Comparison of ENCODE assay signal across 7 cellular contexts in the genomic region with DNA sequence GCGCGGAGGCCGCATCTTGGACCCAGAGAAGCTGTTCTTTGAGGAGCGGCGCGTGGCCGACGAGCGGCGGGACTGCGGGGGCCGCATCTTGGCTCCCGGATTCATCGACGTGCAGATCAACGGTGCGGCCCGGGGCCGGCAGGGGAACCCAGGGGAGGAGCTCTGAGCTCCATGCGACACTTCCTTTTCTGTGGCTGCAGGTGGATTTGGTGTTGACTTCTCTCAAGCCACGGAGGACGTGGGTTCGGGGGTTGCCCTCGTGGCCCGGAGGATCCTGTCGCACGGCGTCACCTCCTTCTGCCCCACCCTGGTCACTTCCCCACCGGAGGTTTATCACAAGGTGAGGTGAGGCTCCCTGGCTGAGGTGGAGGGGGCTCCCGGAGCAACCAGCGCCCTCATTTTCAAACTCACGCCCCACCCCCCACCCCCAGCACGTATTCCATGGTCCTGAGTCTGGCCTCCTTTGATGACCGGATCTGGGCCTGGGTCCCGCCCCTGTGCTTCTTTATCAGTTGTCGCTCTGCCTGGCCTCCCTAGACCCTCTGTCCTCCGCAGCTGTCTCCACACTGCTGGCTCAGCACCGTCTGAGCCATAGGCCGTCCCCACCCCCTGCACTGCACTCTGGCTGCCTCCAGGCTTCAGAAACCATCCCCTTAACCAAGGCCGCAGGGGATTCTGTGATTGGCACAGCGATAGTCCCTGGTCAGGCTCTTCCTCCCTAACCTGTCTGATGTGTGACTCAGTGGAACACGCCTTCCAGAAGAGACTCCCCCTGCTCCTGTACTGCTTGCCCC. TPM values are rescaled to one million over a fixed set of nuclear protein-coding genes. Genes with fewer than 3 reads are reported as not detected.
DNase-seq lines count a peak whose midpoint lies in the region; ATAC-seq and TF ChIP-seq lines count a peak whose summit lies in the region.

No MANE protein-coding gene starts in this region.

- DNase-seq in NT2/D1 (ENCODE audit: low read depth, low spot score) (no peak), left cardiac atrium (peak; percentile 33), retinal pigment epithelial cell (ENCODE audit: low read depth) (no peak), DMS79 (lab: John Stamatoyannopoulos, UW) (no peak), omental fat pad (ENCODE audit: low spot score) (no peak)
- peak; percentile 56 for DNase-seq in activated naive CD4-positive, alpha-beta T cell treated with Interleukin-2 at 50 U/mL for 16 hours

- H3K9ac ChIP-seq in NT2/D1 (ENCODE audit: insufficient read length, low read depth) = peak overlapping the region; percentile 91

- peak; percentile 19 for ATAC-seq in GM19397 (IDR thresholded peaks at IDR 0.05; ENCODE audit: unreplicated experiment)
- ATAC-seq in left cardiac atrium = peak in 1 of 2 donors; percentile 4
- ATAC-seq in omental fat pad (ENCODE audit: low FRiP score) = no peak

- H3K4me1 ChIP-seq in NT2/D1 (ENCODE audit: insufficient read depth, insufficient read length) = peaks cover 6% of the 10 kb centered on the region

- peak; percentile 5 for TF ChIP-seq CTCF in retinal pigment epithelial cell (conservative IDR thresholded peaks at IDR 0.05; ENCODE audit: low read depth, low read length)
- TF ChIP-seq CTCF in omental fat pad (IDR thresholded peaks at IDR 0.05) = no peak

- intact Hi-C loops in left cardiac atrium (cut with DNase I) = no loop called here

- peaks cover 71% of the 10 kb centered on the region for H3K36me3 ChIP-seq in NT2/D1 (ENCODE audit: insufficient read depth, insufficient read length, low read length)

- no peaks in the 10 kb centered on the region for H3K27me3 ChIP-seq in NT2/D1 (ENCODE audit: insufficient read depth, insufficient read length)

- H3K9me3 ChIP-seq in NT2/D1 (ENCODE audit: insufficient read depth, low read length) = no peaks in the 10 kb centered on the region

- peak overlapping the region; percentile 83 for H3K4me3 ChIP-seq in NT2/D1 (ENCODE audit: insufficient read length, low read depth)
- H3K4me3 ChIP-seq in retinal pigment epithelial cell (ENCODE audit: low read length) = peak overlapping the region; percentile 61

RNA-seq across cellular contexts. Expression of a gene that starts 0.8 kb away (rescaled TPM):
- total RNA-seq in left cardiac atrium (10 to 100 TPM; 15.8 to 21.8 TPM), omental fat pad (10 to 100 TPM; 26.7 to 35.9 (median 30.7) TPM)

RNA-seq across cellular contexts. Expression of a gene that starts 7.2 kb away (rescaled TPM):
- total RNA-seq in left cardiac atrium = 100 to 1,000 TPM; 162 to 197 TPM
- 100 to 1,000 TPM in 1 of 4 donors, 10 to 100 TPM in 3; 43.5 to 113 (median 67.9) TPM for total RNA-seq in omental fat pad

RNA-seq across cellular contexts. Expression of a gene that starts 10.2 kb away (rescaled TPM):
- total RNA-seq in left cardiac atrium (not detected), omental fat pad (not detected)

RNA-seq across cellular contexts. Expression of a gene that starts 16.8 kb away (rescaled TPM):
- total RNA-seq in left cardiac atrium = 10 to 100 TPM; 32.6 to 39.4 TPM
- 10 to 100 TPM; 22.2 to 34.5 (median 25.6) TPM for total RNA-seq in omental fat pad

RNA-seq across cellular contexts. Expression of a gene that starts 46.1 kb away (rescaled TPM):
- 10 to 100 TPM in 1 of 2 donors, 1 to 10 TPM in 1; 9.8 to 15.1 TPM for total RNA-seq in left cardiac atrium
- 10 to 100 TPM; 10.4 to 19.4 (median 13.0) TPM for total RNA-seq in omental fat pad

Comparison
In these comparisons a context has a peak if more than half of its experiments do, and no peak if none do; other contexts are left out.
1. DNase-seq: peak in activated naive CD4-positive, alpha-beta T cell treated with Interleukin-2 at 50 U/mL for 16 hours (single experiment) and left cardiac atrium (single experiment); none in NT2/D1 (single experiment), retinal pigment epithelial cell (single experiment), DMS79 (single experiment) and omental fat pad (single experiment).